22 cellular contexts compared by ENCODE assay signal in the genomic region with DNA sequence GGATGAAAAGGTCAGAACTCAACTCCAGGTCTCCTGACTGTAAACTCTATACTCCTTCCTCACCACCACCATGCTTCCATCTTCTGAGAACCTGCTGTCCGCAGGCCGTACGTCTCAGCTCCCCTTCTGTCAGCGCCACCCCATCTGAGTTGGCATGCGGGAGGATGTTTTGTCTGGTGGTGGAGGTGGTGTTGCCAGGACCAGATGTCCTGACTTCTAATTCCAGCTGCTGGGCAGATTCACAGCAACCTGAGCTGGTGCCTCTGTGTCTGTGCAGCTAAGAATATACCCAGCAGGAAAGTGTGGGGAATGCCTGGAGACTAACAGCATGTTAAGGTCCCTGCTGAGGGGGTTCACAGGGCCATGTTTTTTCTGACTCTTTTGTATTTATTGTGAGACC. TPM values are rescaled to one million over a fixed set of nuclear protein-coding genes. Genes with fewer than 3 reads are reported as not detected.
DNase-seq lines count a peak whose midpoint lies in the region; ATAC-seq, FAIRE-seq and TF ChIP-seq lines count a peak whose summit lies in the region.
"Had no signal": no experiment of that assay in that cellular context is flagged by ENCODE, and none has a peak within 500 bp of the region (broad histone marks: within the 10 kb centered on the region; RNA-seq: fewer than 3 reads in every experiment).

No MANE protein-coding gene starts in this region.

- H3K27ac ChIP-seq in parathyroid adenoma: peak overlapping the region; percentile 89
- H3K27ac ChIP-seq: 22Rv1, A549, C4-2B, HL-60 had no signal

- no peaks in the 10 kb centered on the region for H3K9me3 ChIP-seq in parathyroid adenoma (ENCODE audit: control insufficient read depth, low read length)
- H3K9me3 ChIP-seq: A549 had no signal

- H3K4me3 ChIP-seq in bronchial epithelial cell (ENCODE audit: low read depth, low read length): no peak overlapping the region
- H3K4me3 ChIP-seq in parathyroid adenoma (ENCODE audit: low read depth, low read length): no peak overlapping the region
- H3K4me3 ChIP-seq: A549 had no signal

- no peak for TF ChIP-seq CTCF in bronchial epithelial cell (IDR thresholded peaks at IDR 0.05; ENCODE audit: insufficient read depth, low read length, severe bottlenecking)
- TF ChIP-seq CTCF in parathyroid adenoma (IDR thresholded peaks at IDR 0.05): no peak

- H3K27ac Mint-ChIP-seq in stimulated activated memory B cell treated with anti-CD40 and anti-IgM and Interleukin-4, amounts not matched to agents 10 μg/mL and 1 μg/mL and 100 μg/mL, for 72 hours: peak overlapping the region; percentile 25
- H3K27ac Mint-ChIP-seq: CD4-positive, alpha-beta memory T cell; HFFc6 had no signal

- peak; percentile 15 for DNase-seq in NCI-H2171 treated with DMSO at 0.1 percent for 48 hours (lab: John Stamatoyannopoulos, UW)
- DNase-seq in NCI-H2171 (lab: John Stamatoyannopoulos, UW): no peak
- no peak for DNase-seq in bronchial epithelial cell (ENCODE audit: low read depth)
- no peak for DNase-seq in activated T-cell treated with anti-CD3 and anti-CD28 coated beads, Interleukin-2, amount 50 U/mL, for 1 hour
- no peak for DNase-seq in HTR-8/SVneo (ENCODE audit: insufficient read length, low spot score)
- DNase-seq: AML-193; CD4-positive, alpha-beta memory T cell; GOT3; H7; HFFc6 had no signal

- no peak overlapping the region for H3K4me3 Mint-ChIP-seq in stimulated activated memory B cell treated with anti-CD40 and anti-IgM and Interleukin-4, amounts not matched to agents 10 μg/mL and 1 μg/mL and 100 μg/mL, for 72 hours
- H3K4me3 Mint-ChIP-seq: CD4-positive, alpha-beta memory T cell; HFFc6; IgD-negative memory B cell had no signal

- no peaks in the 10 kb centered on the region for H3K9me3 Mint-ChIP-seq in stimulated activated memory B cell treated with anti-CD40 and anti-IgM and Interleukin-4, amounts not matched to agents 10 μg/mL and 1 μg/mL and 100 μg/mL, for 72 hours
- H3K9me3 Mint-ChIP-seq: HFFc6, IgD-negative memory B cell had no signal

- peaks cover 58% of the 10 kb centered on the region for H3K4me1 ChIP-seq in parathyroid adenoma
- H3K4me1 ChIP-seq: A549 had no signal

- peaks cover 17% of the 10 kb centered on the region for H3K36me3 Mint-ChIP-seq in stimulated activated memory B cell treated with anti-CD40 and anti-IgM and Interleukin-4, amounts not matched to agents 10 μg/mL and 1 μg/mL and 100 μg/mL, for 72 hours
- H3K36me3 Mint-ChIP-seq: CD4-positive, alpha-beta memory T cell had no signal

- no peaks in the 10 kb centered on the region for H3K79me2 ChIP-seq in parathyroid adenoma

- H2AFZ ChIP-seq in parathyroid adenoma: peak overlapping the region; percentile 73

- H3K36me3 ChIP-seq in bronchial epithelial cell (ENCODE audit: control insufficient read depth, insufficient read depth, low read length) (no peaks in the 10 kb centered on the region), parathyroid adenoma (ENCODE audit: control insufficient read depth, insufficient read depth, low read length) (no peaks in the 10 kb centered on the region)

- H3K4me1 Mint-ChIP-seq in stimulated activated memory B cell treated with anti-CD40 and anti-IgM and Interleukin-4, amounts not matched to agents 10 μg/mL and 1 μg/mL and 100 μg/mL, for 72 hours: peaks cover 25% of the 10 kb centered on the region

- H3K27me3 Mint-ChIP-seq in stimulated activated memory B cell treated with anti-CD40 and anti-IgM and Interleukin-4, amounts not matched to agents 10 μg/mL and 1 μg/mL and 100 μg/mL, for 72 hours: no peaks in the 10 kb centered on the region

- no peak overlapping the region for H3K4me2 ChIP-seq in parathyroid adenoma (ENCODE audit: low read length)
- H3K4me2 ChIP-seq: A549 had no signal

- FAIRE-seq in bronchial epithelial cell (lab: Jason Lieb, UNC) (peak; percentile 23), HTR-8/SVneo (lab: Jason Lieb, UNC) (no peak)
- FAIRE-seq: A549, G401.6, GM12891 had no signal

- ATAC-seq in stimulated activated memory B cell treated with anti-CD40 and anti-IgM and Interleukin-4, amounts not matched to agents 10 μg/mL and 1 μg/mL and 100 μg/mL, for 72 hours: no peak
- ATAC-seq in GM18520 (IDR thresholded peaks at IDR 0.05; ENCODE audit: unreplicated experiment): no peak
- ATAC-seq: A549, HCT116 had no signal

- peaks cover 2% of the 10 kb centered on the region for H3K27me3 ChIP-seq in bronchial epithelial cell (ENCODE audit: control insufficient read depth, insufficient read depth, low read length)
- no peaks in the 10 kb centered on the region for H3K27me3 ChIP-seq in parathyroid adenoma (ENCODE audit: control insufficient read depth, insufficient read depth, low read length)

- no peak overlapping the region for H3K9ac ChIP-seq in parathyroid adenoma

RNA-seq across cellular contexts. Expression of gene PLA1A, which starts 23.2 kb away (rescaled TPM):
- not detected in 2 replicates for total RNA-seq in bronchial epithelial cell
- total RNA-seq: CD4-positive, alpha-beta memory T cell; H7; HFFc6; HT1080 had no signal

RNA-seq across cellular contexts. Expression of gene POPDC2, which starts 39.5 kb away (rescaled TPM):
- 0.26 TPM in 1 of 2 replicates, not detected in the other for total RNA-seq in bronchial epithelial cell

RNA-seq across cellular contexts. Expression of gene ADPRH, which starts 41.6 kb away (rescaled TPM):
- total RNA-seq in bronchial epithelial cell: 0.53 and 2.7 TPM in 2 replicates
- total RNA-seq: HT1080 had no signal

RNA-seq across cellular contexts. Expression of gene COX17, which starts 56.3 kb away (rescaled TPM):
- 10.0 and 46.2 TPM in 2 replicates for total RNA-seq in bronchial epithelial cell
